Comparison of ENCODE assay signal across 11 cellular contexts in the genomic region with DNA sequence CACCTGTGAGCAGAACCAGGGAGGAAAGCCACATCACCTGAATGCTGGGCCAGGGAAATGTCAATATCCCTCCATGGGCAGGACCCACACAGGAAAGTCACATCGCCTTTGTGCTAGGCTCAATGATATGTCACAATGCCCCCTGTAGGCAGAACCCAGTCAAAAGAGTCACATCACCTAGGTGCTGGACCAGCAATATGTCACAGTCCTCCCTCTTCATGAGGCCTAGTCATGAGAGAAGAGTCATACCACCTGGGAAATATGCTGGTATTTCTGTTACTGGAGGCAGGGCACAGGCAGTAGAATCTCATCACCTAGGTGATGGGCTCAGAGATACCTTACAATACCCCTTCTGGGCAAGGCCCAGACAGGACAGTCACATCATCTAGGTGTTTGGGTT.
"Had no signal": no experiment of that assay in that cellular context is flagged by ENCODE, and none has a peak within 500 bp of the region (broad histone marks: within the 10 kb centered on the region; RNA-seq: fewer than 3 reads in every experiment).

No MANE protein-coding gene starts in this region.

- ATAC-seq: HCT116, HepG2 had no signal

- H3K4me3 Mint-ChIP-seq: HFFc6, IgD-negative memory B cell had no signal

- H3K36me3 ChIP-seq: HAP-1 had no signal

- H3K4me3 ChIP-seq: GM23248, HAP-1 had no signal

- H3K27ac Mint-ChIP-seq: HFFc6, IgD-negative memory B cell had no signal

- H3K4me1 ChIP-seq: HAP-1 had no signal

- H3K9me3 ChIP-seq: HAP-1 had no signal

- H3K27me3 Mint-ChIP-seq: IgD-negative memory B cell had no signal

- H3K4me1 Mint-ChIP-seq: IgD-negative memory B cell had no signal

- H3K27ac ChIP-seq: GM23248, HL-60, KMS-11 had no signal

- DNase-seq: GM23248, GOT3, H7, HFFc6, KBM-7 had no signal
